In the genomic region with DNA sequence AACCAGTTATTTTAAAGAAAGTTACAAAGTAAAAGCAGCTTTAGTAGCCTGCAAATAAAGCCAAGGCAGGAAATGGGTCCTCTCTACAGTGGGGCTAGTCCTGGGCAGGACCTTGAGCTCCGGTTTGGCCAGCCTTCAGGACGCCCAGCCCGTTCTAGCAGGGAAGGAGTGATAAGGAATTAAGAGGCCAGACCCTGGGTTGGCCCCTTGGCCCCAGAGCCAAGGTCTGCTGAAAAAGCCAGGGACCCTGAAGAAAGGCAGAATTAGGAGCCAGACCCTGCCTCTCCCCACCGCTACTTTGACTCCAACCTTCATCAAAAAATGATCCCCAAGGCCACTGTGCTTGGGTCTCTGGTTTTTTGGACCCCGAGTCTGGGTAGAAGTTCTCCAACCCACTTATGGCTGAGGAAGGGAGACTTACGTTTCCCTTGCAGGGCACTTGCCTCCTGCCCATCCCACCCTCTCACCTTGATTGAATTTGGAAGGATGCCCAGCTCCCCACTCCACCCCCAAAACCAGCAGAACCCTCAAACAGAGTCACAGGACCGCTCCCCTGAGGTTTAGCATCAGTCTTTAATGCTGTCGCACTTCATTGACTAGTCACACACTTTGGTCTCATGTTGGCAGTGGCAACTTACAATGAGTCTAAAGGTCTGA, we compare ENCODE assay signal across 14 cellular contexts. TPM values are rescaled to one million over a fixed set of nuclear protein-coding genes. Genes with fewer than 3 reads are reported as not detected.
A peak's percentile ranks its signal among the peaks of the same experiment; 100 is the strongest.
DNase-seq lines count a peak whose midpoint lies in the region; ATAC-seq and TF ChIP-seq lines count a peak whose summit lies in the region.
"Had no signal": no experiment of that assay in that cellular context is flagged by ENCODE, and none has a peak within 500 bp of the region (broad histone marks: within the 10 kb centered on the region; RNA-seq: fewer than 3 reads in every experiment).

No MANE protein-coding gene starts in this region.

- TF ChIP-seq CTCF in fibroblast of lung (conservative IDR thresholded peaks at IDR 0.05 in 1 of 2, IDR thresholded peaks at IDR 0.05 in 1 of 2; ENCODE audit: low read depth in 1 of 2, low read length in 2 of 2) (no peak), psoas muscle (IDR thresholded peaks at IDR 0.05) (no peak)

- CTCF ChIA-PET in activated CD4-positive, alpha-beta memory T cell treated with anti-CD3 and anti-CD28 coated beads for 36 hours (lab: Charles Lee), result interaction anchor here (1.3 kb wide), 1 partner anchor 9 kb away, joined by 5 read pairs; no protein-coding TSS in a partner anchor

- H3K9me3 Mint-ChIP-seq in activated CD4-positive, alpha-beta memory T cell treated with anti-CD3 and anti-CD28 coated beads for 36 hours, result no peaks in the 10 kb centered on the region

- H3K4me3 ChIP-seq in fibroblast of lung (replicated peaks in 1 of 4; ENCODE audit: control extremely low read depth in 1 of 4, insufficient read depth in 1 of 4, low read depth in 3 of 4, low read length in 4 of 4) (peak overlapping the region in 1 of 4 experiments; percentile 96), psoas muscle (peak overlapping the region; percentile 82)

- no peaks in the 10 kb centered on the region for H3K27me3 ChIP-seq in fibroblast of lung (ENCODE audit: control insufficient read depth, insufficient read depth, low read length)
- H3K27me3 ChIP-seq in psoas muscle (ENCODE audit: insufficient read depth in 3 of 3, low read length in 2 of 3), result no peaks in the 10 kb centered on the region

- no peaks in the 10 kb centered on the region for H3K27me3 Mint-ChIP-seq in activated CD4-positive, alpha-beta memory T cell treated with anti-CD3 and anti-CD28 coated beads for 36 hours

- intact Hi-C loops in activated CD4-positive, alpha-beta memory T cell treated with anti-CD3 and anti-CD28 coated beads for 36 hours (cut with micrococcal nuclease), result no loop called here
- intact Hi-C loops in psoas muscle (cut with DNase I), result no loop called here

- H3K27ac ChIP-seq in fibroblast of lung (ENCODE audit: insufficient read depth, low read length), result peak overlapping the region; percentile 28
- peak overlapping the region; percentile 1 for H3K27ac ChIP-seq in psoas muscle
- H3K27ac ChIP-seq: GM23248 had no signal

- WGBS in psoas muscle, 3 donors, result 82 to 90% (median 82%) methylated on average over 8 of the region's 8 CpGs

- no peak overlapping the region for H3K4me2 ChIP-seq in fibroblast of lung (ENCODE audit: extremely low read depth, insufficient read depth, low read length)

- DNase-seq in NCI-H345 (lab: John Stamatoyannopoulos, UW), result peak; percentile 17
- DNase-seq in NCI-H345 treated with DMSO at 0.1 percent for 48 hours (lab: John Stamatoyannopoulos, UW; ENCODE audit: unreplicated experiment), result no peak
- DNase-seq in activated CD4-positive, alpha-beta memory T cell treated with anti-CD3 and anti-CD28 coated beads for 36 hours, result no peak
- DNase-seq in fibroblast of lung (ENCODE audit: low read depth in 2 of 2), result no peak
- no peak for DNase-seq in psoas muscle
- DNase-seq: 8988T; activated CD4-positive, alpha-beta T cell treated with anti-CD3 and anti-CD28 coated beads for 48 hours; GM23248; Kasumi-1; NCI-H2227 treated with DMSO at 0.1 percent for 48 hours had no signal

- ATAC-seq in psoas muscle, result no peak
- no peak for ATAC-seq in GM18867 (IDR thresholded peaks at IDR 0.05; ENCODE audit: unreplicated experiment)
- ATAC-seq in GM21381 (IDR thresholded peaks at IDR 0.05; ENCODE audit: unreplicated experiment), result no peak
- no peak for ATAC-seq in HG03097 (IDR thresholded peaks at IDR 0.05; ENCODE audit: low FRiP score, unreplicated experiment)
- ATAC-seq: esophagus mucosa had no signal

- H3K36me3 Mint-ChIP-seq in activated CD4-positive, alpha-beta memory T cell treated with anti-CD3 and anti-CD28 coated beads for 36 hours, result peaks cover 36% of the 10 kb centered on the region

- no peaks in the 10 kb centered on the region for H4K20me1 ChIP-seq in fibroblast of lung (ENCODE audit: control insufficient read depth, extremely low read depth, insufficient read depth, low read length)

- H3K9me3 ChIP-seq in fibroblast of lung (ENCODE audit: control insufficient read depth, insufficient read depth, low read depth, low read length), result no peaks in the 10 kb centered on the region
- H3K9me3 ChIP-seq in psoas muscle, result no peaks in the 10 kb centered on the region

- no peak overlapping the region for H3K9ac ChIP-seq in fibroblast of lung (ENCODE audit: insufficient read depth, low read length)
- H3K9ac ChIP-seq: GM23248 had no signal

- H3K4me3 Mint-ChIP-seq in activated CD4-positive, alpha-beta memory T cell treated with anti-CD3 and anti-CD28 coated beads for 36 hours, result peak overlapping the region; percentile 88

- H2AFZ ChIP-seq in fibroblast of lung (ENCODE audit: low read length), result no peak overlapping the region
- H2AFZ ChIP-seq: GM23248 had no signal

- H3K4me1 ChIP-seq in fibroblast of lung (ENCODE audit: control insufficient read depth, extremely low read depth, insufficient read depth, low read length) (peaks cover 21% of the 10 kb centered on the region), psoas muscle (peaks cover 41% of the 10 kb centered on the region)

- POLR2A ChIA-PET in activated CD4-positive, alpha-beta memory T cell treated with anti-CD3 and anti-CD28 coated beads for 36 hours (lab: Charles Lee), result no interaction called here

- peaks cover 44% of the 10 kb centered on the region for H3K4me1 Mint-ChIP-seq in activated CD4-positive, alpha-beta memory T cell treated with anti-CD3 and anti-CD28 coated beads for 36 hours (ENCODE audit: low read depth)

- H3K79me2 ChIP-seq in fibroblast of lung (ENCODE audit: control insufficient read depth, insufficient read depth, low read length), result peaks cover 39% of the 10 kb centered on the region

- peaks cover 22% of the 10 kb centered on the region for H3K36me3 ChIP-seq in fibroblast of lung (ENCODE audit: control insufficient read depth, insufficient read depth, low read length)
- H3K36me3 ChIP-seq in psoas muscle (ENCODE audit: insufficient read depth in 1 of 2, low read depth in 1 of 2), result peaks cover 10 to 35% of the 10 kb centered on the region in 2 donors

- H3K27ac Mint-ChIP-seq in activated CD4-positive, alpha-beta memory T cell treated with anti-CD3 and anti-CD28 coated beads for 36 hours, result peak overlapping the region; percentile 57

RNA-seq across cellular contexts. Expression of a gene that starts 3.9 kb away (rescaled TPM):
- total RNA-seq in activated CD4-positive, alpha-beta memory T cell treated with anti-CD3 and anti-CD28 coated beads for 36 hours, result 10 to 100 TPM; 71.2 to 76.5 TPM
- total RNA-seq in fibroblast of lung, result 77.3 and 87.7 TPM in 2 replicates
- 87.3 and 148 TPM in 2 replicates for polyA plus RNA-seq in fibroblast of lung
- 69.4 and 112 TPM in 2 replicates for polyA plus RNA-seq in fibroblast of lung (2012)
- polyA minus RNA-seq in fibroblast of lung (ENCODE audit: low replicate concordance), result 85.1 and 207 TPM in 2 replicates
- total RNA-seq in psoas muscle, result 100 to 1,000 TPM in 1 of 4 donors, 10 to 100 TPM in 3; 32.6 to 105 (median 42.6) TPM
- 10 to 100 TPM; 20.8 to 32.0 (median 24.4) TPM for polyA plus RNA-seq in psoas muscle

RNA-seq across cellular contexts. Expression of a gene that starts 15.1 kb away (rescaled TPM):
- total RNA-seq in activated CD4-positive, alpha-beta memory T cell treated with anti-CD3 and anti-CD28 coated beads for 36 hours, result 100 to 1,000 TPM; 120 TPM
- total RNA-seq in fibroblast of lung (20.5 and 34.0 TPM in 2 replicates), psoas muscle (100 to 1,000 TPM; 111 to 209 (median 158) TPM)
- polyA plus RNA-seq in fibroblast of lung (73.4 and 109 TPM in 2 replicates), psoas muscle (100 to 1,000 TPM in 2 of 3 donors, 10 to 100 TPM in 1; 77.8 to 145 (median 136) TPM)
- polyA plus RNA-seq in fibroblast of lung (2012), result 103 and 161 TPM in 2 replicates
- polyA minus RNA-seq in fibroblast of lung (ENCODE audit: low replicate concordance), result 344 and 409 TPM in 2 replicates

RNA-seq across cellular contexts. Expression of a gene that starts 18.4 kb away (rescaled TPM):
- 10 to 100 TPM; 31.5 to 35.2 TPM for total RNA-seq in activated CD4-positive, alpha-beta memory T cell treated with anti-CD3 and anti-CD28 coated beads for 36 hours
- 80.1 and 129 TPM in 2 replicates for total RNA-seq in fibroblast of lung
- 57.3 and 72.5 TPM in 2 replicates for polyA plus RNA-seq in fibroblast of lung
- 106 and 144 TPM in 2 replicates for polyA plus RNA-seq in fibroblast of lung (2012)
- 45.0 and 58.4 TPM in 2 replicates for polyA minus RNA-seq in fibroblast of lung (ENCODE audit: low replicate concordance)
- total RNA-seq in psoas muscle, result 10 to 100 TPM; 37.9 to 45.3 (median 43.2) TPM
- 10 to 100 TPM; 45.3 to 63.5 (median 50.8) TPM for polyA plus RNA-seq in psoas muscle

RNA-seq across cellular contexts. Expression of a gene that starts 39.2 kb away (rescaled TPM):
- under 1 TPM; 0.29 to 0.41 TPM for total RNA-seq in activated CD4-positive, alpha-beta memory T cell treated with anti-CD3 and anti-CD28 coated beads for 36 hours
- total RNA-seq in fibroblast of lung (9.7 and 18.7 TPM in 2 replicates), psoas muscle (under 1 TPM in 2 of 4 donors, not detected in 2; 0.15 to 0.25 TPM)
- polyA plus RNA-seq in fibroblast of lung (0.67 and 2.3 TPM in 2 replicates), psoas muscle (under 1 TPM; 0.05 to 0.10 (median 0.08) TPM)
- polyA plus RNA-seq in fibroblast of lung (2012), result 5.2 and 9.9 TPM in 2 replicates
- 0.52 and 3.4 TPM in 2 replicates for polyA minus RNA-seq in fibroblast of lung (ENCODE audit: low replicate concordance)

RNA-seq across cellular contexts. Expression of a gene that starts 57.5 kb away (rescaled TPM):
- total RNA-seq in activated CD4-positive, alpha-beta memory T cell treated with anti-CD3 and anti-CD28 coated beads for 36 hours, result 100 to 1,000 TPM; 118 to 130 TPM
- total RNA-seq in fibroblast of lung (253 and 274 TPM in 2 replicates), psoas muscle (100 to 1,000 TPM; 216 to 306 (median 287) TPM)
- polyA plus RNA-seq in fibroblast of lung (100 and 110 TPM in 2 replicates), psoas muscle (100 to 1,000 TPM; 488 to 805 (median 716) TPM)
- polyA plus RNA-seq in fibroblast of lung (2012), result 221 and 267 TPM in 2 replicates
- polyA minus RNA-seq in fibroblast of lung (ENCODE audit: low replicate concordance), result 33.5 and 48.9 TPM in 2 replicates
